ENCODE assay signal across 1 cellular context in the genomic region with DNA sequence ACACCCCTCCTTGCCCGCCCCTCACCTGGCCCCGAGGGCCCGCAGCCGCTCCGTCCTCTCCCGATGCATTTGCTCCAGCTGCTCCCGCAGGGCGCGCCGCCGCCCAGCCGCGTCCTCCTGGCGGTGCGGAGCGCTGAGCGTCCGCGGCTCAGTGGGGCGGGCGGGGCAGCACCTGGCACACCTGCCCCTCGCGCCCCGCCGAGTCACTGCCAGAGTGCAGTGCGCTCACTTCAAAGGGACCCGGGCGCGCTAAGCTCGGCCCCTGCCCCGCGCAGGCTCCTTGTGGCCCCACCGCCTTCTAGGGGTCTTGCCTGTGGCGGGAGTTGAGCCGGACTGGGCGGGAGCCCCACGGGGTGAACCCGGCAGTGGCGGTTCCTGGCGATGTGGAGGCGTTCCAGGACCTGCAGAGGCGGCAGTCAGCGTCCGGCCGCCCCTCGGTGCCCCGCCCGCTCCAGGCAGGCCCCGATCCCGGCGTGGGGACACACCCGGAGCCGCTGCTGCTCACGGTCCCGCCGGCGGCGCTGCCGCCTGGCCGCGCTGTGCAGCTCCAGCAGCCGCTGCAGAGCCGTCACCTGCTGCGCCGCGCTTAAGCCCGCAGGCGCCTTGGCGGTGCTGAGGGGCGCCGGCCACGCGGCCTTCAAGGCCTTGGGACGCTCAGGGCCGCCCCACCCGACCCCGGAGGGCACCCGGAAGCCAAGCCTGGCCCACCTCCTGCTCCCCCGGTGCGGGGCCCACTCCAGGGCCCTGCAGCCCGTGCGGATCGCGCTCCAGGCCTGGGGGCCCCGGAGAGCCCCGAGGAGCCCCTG.
TF ChIP-seq lines count a peak whose summit lies in the region.

No MANE protein-coding gene starts in this region.

TF ChIP-seq in HepG2, 621 proteins besides CTCF, POLR2A, EP300 and RAD21 (continued from another document and continues in another):
- TF ChIP-seq, protein P1, sequence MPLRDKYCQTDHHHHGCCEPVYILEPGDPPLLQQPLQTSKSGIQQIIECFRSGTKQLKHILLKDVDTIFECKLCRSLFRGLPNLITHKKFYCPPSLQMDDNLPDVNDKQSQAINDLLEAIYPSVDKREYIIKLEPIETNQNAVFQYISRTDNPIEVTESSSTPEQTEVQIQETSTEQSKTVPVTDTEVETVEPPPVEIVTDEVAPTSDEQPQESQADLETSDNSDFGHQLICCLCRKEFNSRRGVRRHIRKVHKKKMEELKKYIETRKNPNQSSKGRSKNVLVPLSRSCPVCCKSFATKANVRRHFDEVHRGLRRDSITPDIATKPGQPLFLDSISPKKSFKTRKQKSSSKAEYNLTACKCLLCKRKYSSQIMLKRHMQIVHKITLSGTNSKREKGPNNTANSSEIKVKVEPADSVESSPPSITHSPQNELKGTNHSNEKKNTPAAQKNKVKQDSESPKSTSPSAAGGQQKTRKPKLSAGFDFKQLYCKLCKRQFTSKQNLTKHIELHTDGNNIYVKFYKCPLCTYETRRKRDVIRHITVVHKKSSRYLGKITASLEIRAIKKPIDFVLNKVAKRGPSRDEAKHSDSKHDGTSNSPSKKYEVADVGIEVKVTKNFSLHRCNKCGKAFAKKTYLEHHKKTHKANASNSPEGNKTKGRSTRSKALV (CRISPR knock-in tag; IDR thresholded peaks at IDR 0.05), result peak; percentile 86; the same call in 1 of the 2 replicates
- TF ChIP-seq ADNP (CRISPR knock-in tag; IDR thresholded peaks at IDR 0.05), result no peak
- TF ChIP-seq MTA1 (CRISPR knock-in tag; IDR thresholded peaks at IDR 0.05; ENCODE audit: borderline replicate concordance), result peak; percentile 67; the same call in 1 of the 2 replicates
- TF ChIP-seq, protein P2, sequence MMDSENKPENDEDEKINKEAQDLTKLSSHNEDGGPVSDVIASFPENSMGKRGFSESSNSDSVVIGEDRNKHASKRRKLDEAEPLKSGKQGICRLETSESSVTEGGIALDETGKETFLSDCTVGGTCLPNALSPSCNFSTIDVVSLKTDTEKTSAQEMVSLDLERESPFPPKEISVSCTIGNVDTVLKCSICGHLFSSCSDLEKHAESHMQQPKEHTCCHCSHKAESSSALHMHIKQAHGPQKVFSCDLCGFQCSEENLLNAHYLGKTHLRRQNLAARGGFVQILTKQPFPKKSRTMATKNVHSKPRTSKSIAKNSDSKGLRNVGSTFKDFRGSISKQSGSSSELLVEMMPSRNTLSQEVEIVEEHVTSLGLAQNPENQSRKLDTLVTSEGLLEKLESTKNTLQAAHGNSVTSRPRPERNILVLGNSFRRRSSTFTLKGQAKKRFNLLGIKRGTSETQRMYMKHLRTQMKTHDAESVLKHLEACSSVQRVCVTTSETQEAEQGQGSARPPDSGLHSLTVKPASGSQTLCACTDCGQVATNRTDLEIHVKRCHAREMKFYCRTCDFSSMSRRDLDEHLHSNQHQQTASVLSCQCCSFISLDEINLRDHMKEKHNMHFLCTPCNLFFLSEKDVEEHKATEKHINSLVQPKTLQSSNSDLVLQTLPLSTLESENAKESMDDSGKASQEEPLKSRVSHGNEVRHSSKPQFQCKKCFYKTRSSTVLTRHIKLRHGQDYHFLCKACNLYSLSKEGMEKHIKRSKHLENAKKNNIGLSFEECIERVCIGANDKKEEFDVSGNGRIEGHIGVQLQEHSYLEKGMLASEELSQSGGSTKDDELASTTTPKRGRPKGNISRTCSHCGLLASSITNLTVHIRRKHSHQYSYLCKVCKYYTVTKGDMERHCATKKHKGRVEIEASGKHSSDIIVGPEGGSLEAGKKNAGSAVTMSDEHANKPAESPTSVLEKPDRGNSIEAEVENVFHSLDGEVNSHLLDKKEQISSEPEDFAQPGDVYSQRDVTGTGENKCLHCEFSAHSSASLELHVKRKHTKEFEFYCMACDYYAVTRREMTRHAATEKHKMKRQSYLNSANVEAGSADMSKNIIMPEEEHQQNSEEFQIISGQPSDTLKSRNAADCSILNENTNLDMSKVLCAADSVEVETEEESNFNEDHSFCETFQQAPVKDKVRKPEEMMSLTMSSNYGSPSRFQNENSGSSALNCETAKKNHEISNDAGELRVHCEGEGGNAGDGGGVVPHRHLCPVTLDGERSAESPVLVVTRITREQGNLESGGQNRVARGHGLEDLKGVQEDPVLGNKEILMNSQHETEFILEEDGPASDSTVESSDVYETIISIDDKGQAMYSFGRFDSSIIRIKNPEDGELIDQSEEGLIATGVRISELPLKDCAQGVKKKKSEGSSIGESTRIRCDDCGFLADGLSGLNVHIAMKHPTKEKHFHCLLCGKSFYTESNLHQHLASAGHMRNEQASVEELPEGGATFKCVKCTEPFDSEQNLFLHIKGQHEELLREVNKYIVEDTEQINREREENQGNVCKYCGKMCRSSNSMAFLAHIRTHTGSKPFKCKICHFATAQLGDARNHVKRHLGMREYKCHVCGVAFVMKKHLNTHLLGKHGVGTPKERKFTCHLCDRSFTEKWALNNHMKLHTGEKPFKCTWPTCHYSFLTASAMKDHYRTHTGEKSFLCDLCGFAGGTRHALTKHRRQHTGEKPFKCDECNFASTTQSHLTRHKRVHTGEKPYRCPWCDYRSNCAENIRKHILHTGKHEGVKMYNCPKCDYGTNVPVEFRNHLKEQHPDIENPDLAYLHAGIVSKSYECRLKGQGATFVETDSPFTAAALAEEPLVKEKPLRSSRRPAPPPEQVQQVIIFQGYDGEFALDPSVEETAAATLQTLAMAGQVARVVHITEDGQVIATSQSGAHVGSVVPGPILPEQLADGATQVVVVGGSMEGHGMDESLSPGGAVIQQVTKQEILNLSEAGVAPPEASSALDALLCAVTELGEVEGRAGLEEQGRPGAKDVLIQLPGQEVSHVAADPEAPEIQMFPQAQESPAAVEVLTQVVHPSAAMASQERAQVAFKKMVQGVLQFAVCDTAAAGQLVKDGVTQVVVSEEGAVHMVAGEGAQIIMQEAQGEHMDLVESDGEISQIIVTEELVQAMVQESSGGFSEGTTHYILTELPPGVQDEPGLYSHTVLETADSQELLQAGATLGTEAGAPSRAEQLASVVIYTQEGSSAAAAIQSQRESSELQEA (CRISPR knock-in tag; IDR thresholded peaks at IDR 0.05; ENCODE audit: not compliant biosample characterization), result peak; percentile 73
- TF ChIP-seq, protein P3, sequence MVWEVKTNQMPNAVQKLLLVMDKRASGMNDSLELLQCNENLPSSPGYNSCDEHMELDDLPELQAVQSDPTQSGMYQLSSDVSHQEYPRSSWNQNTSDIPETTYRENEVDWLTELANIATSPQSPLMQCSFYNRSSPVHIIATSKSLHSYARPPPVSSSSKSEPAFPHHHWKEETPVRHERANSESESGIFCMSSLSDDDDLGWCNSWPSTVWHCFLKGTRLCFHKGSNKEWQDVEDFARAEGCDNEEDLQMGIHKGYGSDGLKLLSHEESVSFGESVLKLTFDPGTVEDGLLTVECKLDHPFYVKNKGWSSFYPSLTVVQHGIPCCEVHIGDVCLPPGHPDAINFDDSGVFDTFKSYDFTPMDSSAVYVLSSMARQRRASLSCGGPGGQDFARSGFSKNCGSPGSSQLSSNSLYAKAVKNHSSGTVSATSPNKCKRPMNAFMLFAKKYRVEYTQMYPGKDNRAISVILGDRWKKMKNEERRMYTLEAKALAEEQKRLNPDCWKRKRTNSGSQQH (CRISPR knock-in tag; IDR thresholded peaks at IDR 0.05; ENCODE audit: low read depth), result no peak
- no peak for TF ChIP-seq ZSCAN9 (CRISPR knock-in tag; IDR thresholded peaks at IDR 0.05; ENCODE audit: borderline replicate concordance)
- TF ChIP-seq, protein P4, sequence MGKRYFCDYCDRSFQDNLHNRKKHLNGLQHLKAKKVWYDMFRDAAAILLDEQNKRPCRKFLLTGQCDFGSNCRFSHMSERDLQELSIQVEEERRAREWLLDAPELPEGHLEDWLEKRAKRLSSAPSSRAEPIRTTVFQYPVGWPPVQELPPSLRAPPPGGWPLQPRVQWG (CRISPR knock-in tag; IDR thresholded peaks at IDR 0.05; ENCODE audit: borderline replicate concordance, low read depth), result no peak
- no peak for TF ChIP-seq AHR (CRISPR knock-in tag; IDR thresholded peaks at IDR 0.05)
- TF ChIP-seq ZNF367 (CRISPR knock-in tag; IDR thresholded peaks at IDR 0.05; ENCODE audit: borderline replicate concordance), result no peak
- no peak for TF ChIP-seq ZNF720 (CRISPR knock-in tag; IDR thresholded peaks at IDR 0.05)
- no peak for TF ChIP-seq ZC3H13 (CRISPR knock-in tag; IDR thresholded peaks at IDR 0.05)
- TF ChIP-seq RARG (CRISPR knock-in tag; IDR thresholded peaks at IDR 0.05; ENCODE audit: low read depth), result no peak
- no peak for TF ChIP-seq LCORL (IDR thresholded peaks at IDR 0.05)
- TF ChIP-seq LCORL (CRISPR knock-in tag; IDR thresholded peaks at IDR 0.05), result no peak
- no peak for TF ChIP-seq ZNF672 (CRISPR knock-in tag; IDR thresholded peaks at IDR 0.05)
- TF ChIP-seq HNRNPLL (IDR thresholded peaks at IDR 0.05; ENCODE audit: low read depth, low read length, poor library complexity, severe bottlenecking), result peak; percentile 32
- no peak for TF ChIP-seq ZNF530 (CRISPR knock-in tag; IDR thresholded peaks at IDR 0.05; ENCODE audit: low read depth)
- TF ChIP-seq ZMYM3 (CRISPR knock-in tag; IDR thresholded peaks at IDR 0.05), result no peak
- no peak for TF ChIP-seq ZBTB7A (CRISPR knock-in tag; IDR thresholded peaks at IDR 0.05)
- TF ChIP-seq, protein P5, sequence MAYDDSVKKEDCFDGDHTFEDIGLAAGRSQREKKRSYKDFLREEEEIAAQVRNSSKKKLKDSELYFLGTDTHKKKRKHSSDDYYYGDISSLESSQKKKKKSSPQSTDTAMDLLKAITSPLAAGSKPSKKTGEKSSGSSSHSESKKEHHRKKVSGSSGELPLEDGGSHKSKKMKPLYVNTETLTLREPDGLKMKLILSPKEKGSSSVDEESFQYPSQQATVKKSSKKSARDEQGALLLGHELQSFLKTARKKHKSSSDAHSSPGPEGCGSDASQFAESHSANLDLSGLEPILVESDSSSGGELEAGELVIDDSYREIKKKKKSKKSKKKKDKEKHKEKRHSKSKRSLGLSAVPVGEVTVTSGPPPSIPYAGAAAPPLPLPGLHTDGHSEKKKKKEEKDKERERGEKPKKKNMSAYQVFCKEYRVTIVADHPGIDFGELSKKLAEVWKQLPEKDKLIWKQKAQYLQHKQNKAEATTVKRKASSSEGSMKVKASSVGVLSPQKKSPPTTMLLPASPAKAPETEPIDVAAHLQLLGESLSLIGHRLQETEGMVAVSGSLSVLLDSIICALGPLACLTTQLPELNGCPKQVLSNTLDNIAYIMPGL (CRISPR knock-in tag; IDR thresholded peaks at IDR 0.05; ENCODE audit: borderline replicate concordance in 1 of 2, low read depth in 1 of 2), result peak in 1 of 2 experiments; percentile 81; a peak in 2 of 4 replicates
- TF ChIP-seq, protein P6, sequence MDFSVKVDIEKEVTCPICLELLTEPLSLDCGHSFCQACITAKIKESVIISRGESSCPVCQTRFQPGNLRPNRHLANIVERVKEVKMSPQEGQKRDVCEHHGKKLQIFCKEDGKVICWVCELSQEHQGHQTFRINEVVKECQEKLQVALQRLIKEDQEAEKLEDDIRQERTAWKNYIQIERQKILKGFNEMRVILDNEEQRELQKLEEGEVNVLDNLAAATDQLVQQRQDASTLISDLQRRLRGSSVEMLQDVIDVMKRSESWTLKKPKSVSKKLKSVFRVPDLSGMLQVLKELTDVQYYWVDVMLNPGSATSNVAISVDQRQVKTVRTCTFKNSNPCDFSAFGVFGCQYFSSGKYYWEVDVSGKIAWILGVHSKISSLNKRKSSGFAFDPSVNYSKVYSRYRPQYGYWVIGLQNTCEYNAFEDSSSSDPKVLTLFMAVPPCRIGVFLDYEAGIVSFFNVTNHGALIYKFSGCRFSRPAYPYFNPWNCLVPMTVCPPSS (IDR thresholded peaks at IDR 0.05), result no peak
- no peak for TF ChIP-seq ETV6 (CRISPR knock-in tag; conservative IDR thresholded peaks at IDR 0.05)
- TF ChIP-seq ZNF746 (CRISPR knock-in tag; IDR thresholded peaks at IDR 0.05), result no peak
- TF ChIP-seq TEAD2 (CRISPR knock-in tag; IDR thresholded peaks at IDR 0.05), result no peak
- TF ChIP-seq, protein P7, sequence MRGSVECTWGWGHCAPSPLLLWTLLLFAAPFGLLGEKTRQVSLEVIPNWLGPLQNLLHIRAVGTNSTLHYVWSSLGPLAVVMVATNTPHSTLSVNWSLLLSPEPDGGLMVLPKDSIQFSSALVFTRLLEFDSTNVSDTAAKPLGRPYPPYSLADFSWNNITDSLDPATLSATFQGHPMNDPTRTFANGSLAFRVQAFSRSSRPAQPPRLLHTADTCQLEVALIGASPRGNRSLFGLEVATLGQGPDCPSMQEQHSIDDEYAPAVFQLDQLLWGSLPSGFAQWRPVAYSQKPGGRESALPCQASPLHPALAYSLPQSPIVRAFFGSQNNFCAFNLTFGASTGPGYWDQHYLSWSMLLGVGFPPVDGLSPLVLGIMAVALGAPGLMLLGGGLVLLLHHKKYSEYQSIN (CRISPR knock-in tag; IDR thresholded peaks at IDR 0.05; ENCODE audit: borderline replicate concordance), result no peak
- TF ChIP-seq GATAD2A (CRISPR knock-in tag; IDR thresholded peaks at IDR 0.05), result no peak
- TF ChIP-seq, protein P8, sequence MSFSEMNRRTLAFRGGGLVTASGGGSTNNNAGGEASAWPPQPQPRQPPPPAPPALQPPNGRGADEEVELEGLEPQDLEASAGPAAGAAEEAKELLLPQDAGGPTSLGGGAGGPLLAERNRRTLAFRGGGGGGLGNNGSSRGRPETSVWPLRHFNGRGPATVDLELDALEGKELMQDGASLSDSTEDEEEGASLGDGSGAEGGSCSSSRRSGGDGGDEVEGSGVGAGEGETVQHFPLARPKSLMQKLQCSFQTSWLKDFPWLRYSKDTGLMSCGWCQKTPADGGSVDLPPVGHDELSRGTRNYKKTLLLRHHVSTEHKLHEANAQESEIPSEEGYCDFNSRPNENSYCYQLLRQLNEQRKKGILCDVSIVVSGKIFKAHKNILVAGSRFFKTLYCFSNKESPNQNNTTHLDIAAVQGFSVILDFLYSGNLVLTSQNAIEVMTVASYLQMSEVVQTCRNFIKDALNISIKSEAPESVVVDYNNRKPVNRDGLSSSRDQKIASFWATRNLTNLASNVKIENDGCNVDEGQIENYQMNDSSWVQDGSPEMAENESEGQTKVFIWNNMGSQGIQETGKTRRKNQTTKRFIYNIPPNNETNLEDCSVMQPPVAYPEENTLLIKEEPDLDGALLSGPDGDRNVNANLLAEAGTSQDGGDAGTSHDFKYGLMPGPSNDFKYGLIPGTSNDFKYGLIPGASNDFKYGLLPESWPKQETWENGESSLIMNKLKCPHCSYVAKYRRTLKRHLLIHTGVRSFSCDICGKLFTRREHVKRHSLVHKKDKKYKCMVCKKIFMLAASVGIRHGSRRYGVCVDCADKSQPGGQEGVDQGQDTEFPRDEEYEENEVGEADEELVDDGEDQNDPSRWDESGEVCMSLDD (CRISPR knock-in tag; IDR thresholded peaks at IDR 0.05; ENCODE audit: borderline replicate concordance), result no peak
- no peak for TF ChIP-seq SOX5 (CRISPR knock-in tag; IDR thresholded peaks at IDR 0.05; ENCODE audit: borderline replicate concordance)
- no peak for TF ChIP-seq MIER2 (CRISPR knock-in tag; IDR thresholded peaks at IDR 0.05)
